Comparison of ENCODE assay signal across 19 cellular contexts in the genomic region with DNA sequence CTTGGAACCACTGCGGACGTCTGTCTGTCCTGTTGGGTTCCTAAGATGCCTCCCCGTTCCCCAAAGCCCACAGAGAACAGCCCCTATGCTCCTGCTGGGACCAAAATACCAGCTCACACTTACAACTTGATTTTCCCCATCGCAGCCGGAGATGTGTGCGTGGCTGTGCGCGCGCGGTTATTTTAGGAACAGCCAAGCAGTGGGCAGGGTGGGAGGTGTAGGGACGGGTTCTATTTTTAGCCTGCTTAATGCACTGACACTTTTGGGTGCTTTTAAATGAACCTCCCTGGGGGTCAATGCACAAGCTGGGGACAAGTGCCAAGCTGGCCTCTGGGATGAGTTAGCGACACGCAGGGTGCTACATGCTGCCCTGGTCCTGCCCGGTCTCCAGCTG.
DNase-seq lines count a peak whose midpoint lies in the region; ATAC-seq and TF ChIP-seq lines count a peak whose summit lies in the region.
"Had no signal": no experiment of that assay in that cellular context is flagged by ENCODE, and none has a peak within 500 bp of the region (broad histone marks: within the 10 kb centered on the region; RNA-seq: fewer than 3 reads in every experiment).

No MANE protein-coding gene starts in this region.

- intact Hi-C loops in left ventricle myocardium superior (cut with micrococcal nuclease) (no loop called here), upper lobe of right lung (cut with DNase I) (no loop called here)

- H3K4me1 Mint-ChIP-seq in glutamatergic neuron (ENCODE audit: low read depth, unreplicated experiment): peaks cover 18% of the 10 kb centered on the region
- H3K4me1 Mint-ChIP-seq: CD4-positive, CD25-positive, alpha-beta regulatory T cell had no signal

- H3K36me3 ChIP-seq in right atrium auricular region: no peaks in the 10 kb centered on the region
- no peaks in the 10 kb centered on the region for H3K36me3 ChIP-seq in upper lobe of right lung

- H3K9me3 ChIP-seq in right atrium auricular region (no peaks in the 10 kb centered on the region), upper lobe of right lung (no peaks in the 10 kb centered on the region)
- H3K9me3 ChIP-seq: Caco-2, SK-N-SH had no signal

- H3K4me1 ChIP-seq in right atrium auricular region (peaks cover 0 to 15% of the 10 kb centered on the region in 2 donors), upper lobe of right lung (no peaks in the 10 kb centered on the region)
- H3K4me1 ChIP-seq: Caco-2 had no signal

- H3K4me3 ChIP-seq in right atrium auricular region (peak overlapping the region in 1 of 2 donors; percentile 13), upper lobe of right lung (no peak overlapping the region)

- H3K36me3 Mint-ChIP-seq in glutamatergic neuron (ENCODE audit: unreplicated experiment): no peaks in the 10 kb centered on the region
- H3K36me3 Mint-ChIP-seq: CD4-positive, CD25-positive, alpha-beta regulatory T cell had no signal

- H3K27me3 ChIP-seq in right atrium auricular region (no peaks in the 10 kb centered on the region), upper lobe of right lung (peaks cover 11% of the 10 kb centered on the region)

- DNase-seq in DMS 273 (lab: John Stamatoyannopoulos, UW; ENCODE audit: unreplicated experiment): peak; percentile 50
- no peak for DNase-seq in DMS 273 treated with DMSO at 0.1 percent for 48 hours (lab: John Stamatoyannopoulos, UW)
- no peak for DNase-seq in left ventricle myocardium superior
- DNase-seq in right atrium auricular region (ENCODE audit: low spot score): no peak
- DNase-seq in glutamatergic neuron: no peak
- no peak for DNase-seq in upper lobe of right lung
- DNase-seq: AML-193; CD4-positive, CD25-positive, alpha-beta regulatory T cell; DMS79; KG1; NCI-H1105 treated with DMSO at 0.1 percent for 48 hours; NCI-H1694 treated with DMSO at 0.1 percent for 48 hours; RPMI8226; SHP77 treated with DMSO at 0.1 percent for 48 hours; SK-N-SH had no signal

- H3K9me3 Mint-ChIP-seq in glutamatergic neuron (ENCODE audit: unreplicated experiment): peaks cover 6% of the 10 kb centered on the region
- H3K9me3 Mint-ChIP-seq: CD4-positive, CD25-positive, alpha-beta regulatory T cell had no signal

- TF ChIP-seq CTCF in right atrium auricular region (IDR thresholded peaks at IDR 0.05) (no peak), glutamatergic neuron (IDR thresholded peaks at IDR 0.05; ENCODE audit: partially characterized antibody, unreplicated experiment) (no peak), upper lobe of right lung (IDR thresholded peaks at IDR 0.05) (no peak)

- peak overlapping the region; percentile 42 for H3K4me3 Mint-ChIP-seq in glutamatergic neuron (ENCODE audit: unreplicated experiment)
- H3K4me3 Mint-ChIP-seq: CD4-positive, CD25-positive, alpha-beta regulatory T cell had no signal

- peaks cover 2% of the 10 kb centered on the region for H3K27me3 Mint-ChIP-seq in glutamatergic neuron (ENCODE audit: unreplicated experiment)
- H3K27me3 Mint-ChIP-seq: CD4-positive, CD25-positive, alpha-beta regulatory T cell had no signal

- H3K27ac ChIP-seq in right atrium auricular region: no peak overlapping the region
- H3K27ac ChIP-seq in upper lobe of right lung: no peak overlapping the region
- H3K27ac ChIP-seq: 22Rv1 had no signal

- H3K27ac Mint-ChIP-seq in glutamatergic neuron (ENCODE audit: unreplicated experiment): no peak overlapping the region

- peak; percentile 9 for ATAC-seq in left ventricle myocardium superior
- no peak for ATAC-seq in HG03025 (IDR thresholded peaks at IDR 0.05; ENCODE audit: low FRiP score, unreplicated experiment)
- ATAC-seq in HG03571 (IDR thresholded peaks at IDR 0.05; ENCODE audit: unreplicated experiment): no peak
- ATAC-seq in upper lobe of right lung: no peak
